ENCODE assay signal across 8 cellular contexts in genomic region chr20:53660078-53660909, GRCh38.
DNase-seq lines count a peak whose midpoint lies in the region; ATAC-seq, FAIRE-seq and TF ChIP-seq lines count a peak whose summit lies in the region.

No MANE protein-coding gene starts in this region.

- intact Hi-C loops in esophagus muscularis mucosa (cut with DNase I) (no loop called here), pancreas (cut with DNase I) (no loop called here), aorta (cut with DNase I) (no loop called here)

- DNase-seq in GM18507 (ENCODE audit: extremely low spot score, insufficient read length, low read depth) (no peak), esophagus muscularis mucosa (ENCODE audit: extremely low spot score) (no peak), pancreas (no peak), aorta (peak in 1 of 2 donors; percentile 53), NCI-H2029 treated with DMSO at 0.1 percent for 48 hours (lab: John Stamatoyannopoulos, UW) (no peak), OCI-M1 (lab: John Stamatoyannopoulos, UW) (no peak)
- peak; percentile 69 for DNase-seq in activated CD4-positive, alpha-beta T cell treated with anti-CD3 and anti-CD28 coated beads for 48 hours

- H3K27ac ChIP-seq in esophagus muscularis mucosa (replicated peaks in 1 of 4): peak overlapping the region; percentile 69 to 79 (median 74)
- H3K27ac ChIP-seq in pancreas: peak overlapping the region in 2 of 4 donors; percentile 4 to 41
- no peak overlapping the region for H3K27ac ChIP-seq in aorta (ENCODE audit: low read depth in 1 of 2, low read length in 2 of 2)

- H3K4me1 ChIP-seq in esophagus muscularis mucosa (peaks cover 16 to 25% (median 20%) of the 10 kb centered on the region in 4 donors), pancreas (peaks cover 0 to 32% (median 17%) of the 10 kb centered on the region in 3 donors), aorta (ENCODE audit: control insufficient read depth in 1 of 2, insufficient read depth in 2 of 2, low read length in 2 of 2) (peaks cover 0 to 8% of the 10 kb centered on the region in 2 donors)

- TF ChIP-seq POLR2A in esophagus muscularis mucosa (IDR thresholded peaks at IDR 0.05; ENCODE audit: low read depth): no peak

- H3K4me3 ChIP-seq in esophagus muscularis mucosa (peak overlapping the region; percentile 55 to 65 (median 55)), pancreas (peak overlapping the region; percentile 5 to 43 (median 28)), aorta (ENCODE audit: low read length in 2 of 2) (peak overlapping the region; percentile 46)

- FAIRE-seq in GM18507 (lab: Jason Lieb, UNC): peak; percentile 65
- no peak for FAIRE-seq in pancreas (lab: Jason Lieb, UNC)

- H3K27me3 ChIP-seq in esophagus muscularis mucosa: no peaks in the 10 kb centered on the region
- H3K27me3 ChIP-seq in pancreas: no peaks in the 10 kb centered on the region
- no peaks in the 10 kb centered on the region for H3K27me3 ChIP-seq in aorta (ENCODE audit: control insufficient read depth in 1 of 2, insufficient read depth in 2 of 2, low read length in 1 of 2)

- TF ChIP-seq EP300 in esophagus muscularis mucosa (IDR thresholded peaks at IDR 0.05): no peak

- TF ChIP-seq CTCF in esophagus muscularis mucosa (IDR thresholded peaks at IDR 0.05) (no peak), pancreas (IDR thresholded peaks at IDR 0.05) (no peak)

- H3K36me3 ChIP-seq in esophagus muscularis mucosa: no peaks in the 10 kb centered on the region
- H3K36me3 ChIP-seq in pancreas: no peaks in the 10 kb centered on the region
- H3K36me3 ChIP-seq in aorta (ENCODE audit: control insufficient read depth in 1 of 2, insufficient read depth in 2 of 2, low read length in 1 of 2): no peaks in the 10 kb centered on the region

- ATAC-seq in pancreas (peak; percentile 29 to 64 (median 50)), aorta (ENCODE audit: low FRiP score) (peak; percentile 54), GM19455 (IDR thresholded peaks at IDR 0.05; ENCODE audit: unreplicated experiment) (no peak)

- 16% methylated on average over 30 of the region's 38 CpGs for WGBS in esophagus muscularis mucosa
- WGBS in pancreas, 2 donors: 24% methylated on average over 38 of the region's 38 CpGs
- WGBS in aorta, 2 donors: 3 to 4% methylated on average over 38 of the region's 38 CpGs

- H3K9me3 ChIP-seq in esophagus muscularis mucosa: no peaks in the 10 kb centered on the region
- no peaks in the 10 kb centered on the region for H3K9me3 ChIP-seq in pancreas
- H3K9me3 ChIP-seq in aorta (ENCODE audit: control insufficient read depth, low read length): no peaks in the 10 kb centered on the region

Comparison
In these comparisons a context has a peak if more than half of its experiments do, and no peak if none do; other contexts are left out.
1. H3K27ac ChIP-seq: peak in esophagus muscularis mucosa (4 of 4); none in aorta (0 of 2).
2. Peak in every context shown above with its lines, with median percentiles within 50 percentile points of each other: H3K4me3 ChIP-seq.